Comparison of ENCODE assay signal across 1 cellular context in the genomic region with DNA sequence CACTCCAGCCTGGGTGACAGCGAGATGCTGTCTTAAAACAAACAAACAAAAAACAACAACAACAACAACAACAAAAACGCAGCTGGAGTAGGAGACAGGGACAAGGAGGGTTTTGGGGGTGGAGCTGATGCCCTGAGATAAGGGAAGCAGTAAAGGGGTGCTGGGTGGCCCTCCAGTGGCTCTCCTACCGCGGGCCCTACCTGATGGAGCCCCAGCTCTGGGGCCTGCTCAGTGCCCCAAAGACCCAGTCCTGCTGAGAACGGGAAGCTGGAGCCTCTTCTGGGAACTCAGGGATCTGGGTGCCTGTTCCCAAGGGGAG.
TF ChIP-seq lines count a peak whose summit lies in the region.

No MANE protein-coding gene starts in this region.

TF ChIP-seq in HepG2, 621 proteins besides CTCF, POLR2A, EP300 and RAD21:
- 0 out of 2 replicates have a peak, but pooled peaks have one; percentile 14 for TF ChIP-seq SNAPC2 (CRISPR knock-in tag; IDR thresholded peaks at IDR 0.05)
- no peak for TF ChIP-seq ARHGAP35 (CRISPR knock-in tag; IDR thresholded peaks at IDR 0.05; ENCODE audit: borderline replicate concordance)
- TF ChIP-seq ISX (CRISPR knock-in tag; conservative IDR thresholded peaks at IDR 0.05): no peak
- no peak for TF ChIP-seq FOXP1 (IDR thresholded peaks at IDR 0.05)
- 0 out of 2 replicates have a peak, but pooled peaks have one; percentile 12 for TF ChIP-seq FOXP1 (CRISPR knock-in tag; IDR thresholded peaks at IDR 0.05)
- no peak for TF ChIP-seq KMT2A (CRISPR knock-in tag; IDR thresholded peaks at IDR 0.05)
- no peak for TF ChIP-seq HNF4G (IDR thresholded peaks at IDR 0.05; ENCODE audit: borderline replicate concordance, low read depth, low read length)
- no peak for TF ChIP-seq HNF4G (CRISPR knock-in tag; IDR thresholded peaks at IDR 0.05; ENCODE audit: borderline replicate concordance, low read depth)
- TF ChIP-seq ZNF296 (CRISPR knock-in tag; conservative IDR thresholded peaks at IDR 0.05): 0 out of 2 replicates have a peak, but pooled peaks have one; percentile 0
- no peak for TF ChIP-seq MTF1 (CRISPR knock-in tag; IDR thresholded peaks at IDR 0.05)
- TF ChIP-seq ZNF749 (CRISPR knock-in tag; IDR thresholded peaks at IDR 0.05; ENCODE audit: borderline replicate concordance): no peak
- TF ChIP-seq ATM (IDR thresholded peaks at IDR 0.05; ENCODE audit: borderline replicate concordance): no peak
- TF ChIP-seq ZFP1 (CRISPR knock-in tag; IDR thresholded peaks at IDR 0.05): no peak
- TF ChIP-seq, protein P1, sequence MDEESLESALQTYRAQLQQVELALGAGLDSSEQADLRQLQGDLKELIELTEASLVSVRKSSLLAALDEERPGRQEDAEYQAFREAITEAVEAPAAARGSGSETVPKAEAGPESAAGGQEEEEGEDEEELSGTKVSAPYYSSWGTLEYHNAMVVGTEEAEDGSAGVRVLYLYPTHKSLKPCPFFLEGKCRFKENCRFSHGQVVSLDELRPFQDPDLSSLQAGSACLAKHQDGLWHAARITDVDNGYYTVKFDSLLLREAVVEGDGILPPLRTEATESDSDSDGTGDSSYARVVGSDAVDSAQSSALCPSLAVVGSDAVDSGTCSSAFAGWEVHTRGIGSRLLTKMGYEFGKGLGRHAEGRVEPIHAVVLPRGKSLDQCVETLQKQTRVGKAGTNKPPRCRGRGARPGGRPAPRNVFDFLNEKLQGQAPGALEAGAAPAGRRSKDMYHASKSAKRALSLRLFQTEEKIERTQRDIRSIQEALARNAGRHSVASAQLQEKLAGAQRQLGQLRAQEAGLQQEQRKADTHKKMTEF (CRISPR knock-in tag; IDR thresholded peaks at IDR 0.05): no peak
- TF ChIP-seq, protein P2, sequence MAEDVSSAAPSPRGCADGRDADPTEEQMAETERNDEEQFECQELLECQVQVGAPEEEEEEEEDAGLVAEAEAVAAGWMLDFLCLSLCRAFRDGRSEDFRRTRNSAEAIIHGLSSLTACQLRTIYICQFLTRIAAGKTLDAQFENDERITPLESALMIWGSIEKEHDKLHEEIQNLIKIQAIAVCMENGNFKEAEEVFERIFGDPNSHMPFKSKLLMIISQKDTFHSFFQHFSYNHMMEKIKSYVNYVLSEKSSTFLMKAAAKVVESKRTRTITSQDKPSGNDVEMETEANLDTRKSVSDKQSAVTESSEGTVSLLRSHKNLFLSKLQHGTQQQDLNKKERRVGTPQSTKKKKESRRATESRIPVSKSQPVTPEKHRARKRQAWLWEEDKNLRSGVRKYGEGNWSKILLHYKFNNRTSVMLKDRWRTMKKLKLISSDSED (CRISPR knock-in tag; IDR thresholded peaks at IDR 0.05): no peak
- TF ChIP-seq, protein P3, sequence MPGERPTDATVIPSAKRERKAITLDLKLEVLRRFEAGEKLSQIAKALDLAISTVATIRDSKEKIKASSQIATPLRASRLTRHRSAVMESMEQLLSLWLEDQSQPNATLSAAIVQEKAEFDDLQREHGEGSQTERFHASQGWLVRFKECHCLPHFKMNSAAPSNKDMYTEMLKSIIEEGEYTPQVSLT (CRISPR knock-in tag; IDR thresholded peaks at IDR 0.05; ENCODE audit: borderline replicate concordance, low read depth): no peak
- TF ChIP-seq ZNF790 (CRISPR knock-in tag; IDR thresholded peaks at IDR 0.05; ENCODE audit: borderline replicate concordance): peak; percentile 18; the same call in 1 of the 2 replicates
- no peak for TF ChIP-seq ZSCAN21 (CRISPR knock-in tag; IDR thresholded peaks at IDR 0.05; ENCODE audit: borderline replicate concordance)
- no peak for TF ChIP-seq BCL6 (CRISPR knock-in tag; IDR thresholded peaks at IDR 0.05)
